In the genomic region with DNA sequence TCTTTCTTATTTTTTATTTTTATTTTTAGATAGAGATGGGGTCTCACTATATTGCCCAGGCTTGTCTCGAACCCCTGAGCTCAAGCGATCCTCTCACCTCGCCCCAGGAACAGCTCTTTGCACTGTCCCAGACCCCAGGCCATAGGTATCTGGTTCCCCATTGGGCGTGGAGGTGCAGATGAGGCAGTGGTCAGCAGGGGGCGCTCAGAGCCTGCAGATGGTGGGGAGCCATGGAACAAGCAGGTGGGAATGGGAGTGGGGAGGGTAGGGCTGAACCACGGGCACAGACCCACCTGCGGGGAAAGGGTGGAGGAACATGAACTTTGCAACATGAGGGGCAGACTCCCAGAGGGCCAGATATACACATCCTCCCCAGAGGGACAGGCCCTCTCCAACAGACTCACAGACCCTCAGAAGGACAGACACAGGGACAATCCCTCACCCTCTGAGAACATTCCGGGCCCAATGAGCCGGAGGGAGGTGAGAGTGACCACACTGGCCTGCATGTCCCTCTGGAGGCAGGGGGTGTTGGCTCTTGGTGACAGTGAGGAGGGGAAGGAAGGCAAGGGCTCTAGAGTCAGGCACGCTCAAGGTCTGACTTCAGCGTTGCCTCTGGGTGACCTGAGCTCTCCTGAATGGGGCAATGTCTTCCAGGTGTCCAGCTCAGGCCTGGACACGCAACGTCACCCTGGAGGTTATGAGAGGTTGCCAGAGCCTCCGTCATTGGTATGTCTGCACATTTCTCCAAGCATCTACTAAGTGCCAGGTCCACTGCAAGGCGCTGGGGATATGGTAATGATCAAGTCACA, we compare ENCODE assay signal across 9 cellular contexts. TPM values are rescaled to one million over a fixed set of nuclear protein-coding genes. Genes with fewer than 3 reads are reported as not detected.
DNase-seq lines count a peak whose midpoint lies in the region; ATAC-seq, FAIRE-seq and TF ChIP-seq lines count a peak whose summit lies in the region.
"Had no signal": no experiment of that assay in that cellular context is flagged by ENCODE, and none has a peak within 500 bp of the region (broad histone marks: within the 10 kb centered on the region; RNA-seq: fewer than 3 reads in every experiment).

No MANE protein-coding gene starts in this region.

- H3K27ac ChIP-seq in ascending aorta (no peak overlapping the region), small intestine (ENCODE audit: low read depth in 1 of 2, low read length in 1 of 2) (no peak overlapping the region)

- H3K4me3 ChIP-seq in GM12865 (ENCODE audit: low read depth, low read length) (no peak overlapping the region), ascending aorta (no peak overlapping the region), small intestine (ENCODE audit: low read depth in 1 of 2, low read length in 2 of 2) (no peak overlapping the region)

- DNase-seq in GM12865 (ENCODE audit: low read depth): peak; percentile 63
- peak; percentile 19 for DNase-seq in MV-4-11 (lab: John Stamatoyannopoulos, UW)
- peak; percentile 23 to 65 (median 53) for DNase-seq in T-helper 2 cell
- peak in 1 of 2 donors; percentile 88 for DNase-seq in ascending aorta (ENCODE audit: low spot score in 2 of 2)
- DNase-seq in hepatic stellate cell (ENCODE audit: low spot score): peak; percentile 76
- DNase-seq in small intestine: peak; percentile 67

- no peak for FAIRE-seq in small intestine (lab: Jason Lieb, UNC)
- FAIRE-seq: endometrium had no signal

- H3K4me1 ChIP-seq in ascending aorta: peaks cover 0 to 6% of the 10 kb centered on the region in 2 donors
- no peaks in the 10 kb centered on the region for H3K4me1 ChIP-seq in small intestine (ENCODE audit: control insufficient read depth in 2 of 2, insufficient read depth in 1 of 2, low read depth in 1 of 2, low read length in 1 of 2)

- intact Hi-C loops in ascending aorta (cut with DNase I): loop anchor here (1.0 to 5.0 kb wide), 4 partner anchors 122 to 824 kb away; no protein-coding TSS in a partner anchor

- WGBS in small intestine, 3 donors: 43 to 50% (median 46%) methylated on average over 15 of the region's 15 CpGs

- peak; percentile 96 for TF ChIP-seq CTCF in GM12865 (IDR thresholded peaks at IDR 0.05; ENCODE audit: insufficient read depth, low read depth, low read length, missing control alignments)
- TF ChIP-seq CTCF in ascending aorta (IDR thresholded peaks at IDR 0.05): peak; percentile 87 to 98 (median 95)

- no peaks in the 10 kb centered on the region for H3K27me3 ChIP-seq in ascending aorta
- no peaks in the 10 kb centered on the region for H3K27me3 ChIP-seq in small intestine (ENCODE audit: control insufficient read depth in 2 of 2, insufficient read depth in 2 of 2, low read length in 2 of 2)

- H3K36me3 ChIP-seq in ascending aorta (no peaks in the 10 kb centered on the region), small intestine (ENCODE audit: control insufficient read depth in 2 of 2, insufficient read depth in 2 of 2, low read length in 2 of 2) (no peaks in the 10 kb centered on the region)

- H3K9me3 ChIP-seq in ascending aorta (no peaks in the 10 kb centered on the region), small intestine (ENCODE audit: control insufficient read depth, low read depth) (no peaks in the 10 kb centered on the region)

- ATAC-seq in HG03108 (IDR thresholded peaks at IDR 0.05; ENCODE audit: unreplicated experiment) (no peak), GM21529 (IDR thresholded peaks at IDR 0.05; ENCODE audit: unreplicated experiment) (no peak)

RNA-seq across cellular contexts. Expression of a gene that starts 34.9 kb away (rescaled TPM):
- total RNA-seq in ascending aorta: not detected
- 1 to 10 TPM in 1 of 3 donors, under 1 TPM in 2; 0.27 to 3.2 (median 0.89) TPM for polyA plus RNA-seq in small intestine
